Comparison of ENCODE assay signal across 8 cellular contexts in genomic region chr11:61580292-61580888, GRCh38. TPM values are rescaled to one million over a fixed set of nuclear protein-coding genes. Genes with fewer than 3 reads are reported as not detected.
DNase-seq lines count a peak whose midpoint lies in the region; ATAC-seq and TF ChIP-seq lines count a peak whose summit lies in the region.

No MANE protein-coding gene starts in this region.

- peak overlapping the region; percentile 90 for H3K4me3 ChIP-seq in neural cell (ENCODE audit: low read length)

- ATAC-seq in HG03175 (IDR thresholded peaks at IDR 0.05; ENCODE audit: unreplicated experiment) (peak; percentile 3), GM21786 (IDR thresholded peaks at IDR 0.05; ENCODE audit: unreplicated experiment) (no peak)

- H3K9me3 ChIP-seq in neural cell (ENCODE audit: low read length), result no peaks in the 10 kb centered on the region

- H3K9ac ChIP-seq in neural cell (ENCODE audit: low read length), result peak overlapping the region; percentile 72

- peak overlapping the region; percentile 70 for H3K4me2 ChIP-seq in neural cell (ENCODE audit: low read length)

- peak; percentile 27 for TF ChIP-seq RAD21 in neural cell (conservative IDR thresholded peaks at IDR 0.05)

- DNase-seq in dermis blood vessel endothelial cell, result peak; percentile 10
- no peak for DNase-seq in medulla oblongata (ENCODE audit: extremely low spot score)
- no peak for DNase-seq in NCI-H1436 (lab: John Stamatoyannopoulos, UW)
- DNase-seq in stimulated activated CD4-positive, alpha-beta T cell treated with anti-CD3 and anti-CD28 coated beads, Interleukin-12 subunit alpha, Interleukin-12 subunit beta, amount 100 ng/mL, for 4 hours, result no peak

- H3K27ac ChIP-seq in C4-2B, result peak overlapping the region; percentile 67
- no peak overlapping the region for H3K27ac ChIP-seq in neural cell (ENCODE audit: low read length)

- no peaks in the 10 kb centered on the region for H3K9me2 ChIP-seq in neural cell (ENCODE audit: insufficient read depth, low read length)

- H2AFZ ChIP-seq in neural cell (ENCODE audit: low read depth, low read length), result peak overlapping the region; percentile 21

- peaks cover 29% of the 10 kb centered on the region for H3K27me3 ChIP-seq in neural cell (ENCODE audit: insufficient read depth, low read depth, low read length)

- no peaks in the 10 kb centered on the region for H4K20me1 ChIP-seq in neural cell (ENCODE audit: insufficient read depth)

- no peaks in the 10 kb centered on the region for H3K79me2 ChIP-seq in neural cell (replicated peaks; ENCODE audit: insufficient read depth, low read length)

- TF ChIP-seq EP300 in neural cell (conservative IDR thresholded peaks at IDR 0.05; ENCODE audit: poor library complexity, severe bottlenecking), result no peak

- no peaks in the 10 kb centered on the region for H3K36me3 ChIP-seq in neural cell (ENCODE audit: insufficient read depth, low read length)

- TF ChIP-seq CTCF in C4-2B (conservative IDR thresholded peaks at IDR 0.05) (no peak), neural cell (IDR thresholded peaks at IDR 0.05; ENCODE audit: poor library complexity, severe bottlenecking) (peak; percentile 52)

- no peaks in the 10 kb centered on the region for H3F3A ChIP-seq in neural cell (ENCODE audit: insufficient read depth, low read length, poor library complexity, severe bottlenecking)

TF ChIP-seq in neural cell, 6 proteins besides CTCF, POLR2A, EP300 and RAD21:
- TF ChIP-seq SMC3 (conservative IDR thresholded peaks at IDR 0.05; ENCODE audit: poor library complexity) (no peak), REST (IDR thresholded peaks at IDR 0.05; ENCODE audit: borderline replicate concordance) (no peak), EZH2 (IDR thresholded peaks at IDR 0.05; ENCODE audit: borderline replicate concordance, insufficient read depth, low read length, poor library complexity, severe bottlenecking) (no peak), TAF1 (IDR thresholded peaks at IDR 0.05; ENCODE audit: low read depth) (no peak), POLR2AphosphoS5 (IDR thresholded peaks at IDR 0.05) (no peak), MXI1 (conservative IDR thresholded peaks at IDR 0.05; ENCODE audit: poor library complexity, severe bottlenecking) (no peak)

RNA-seq across cellular contexts. Expression of gene SYT7, which starts 0.5 kb away (rescaled TPM):
- 0.51 and 3.0 TPM in 2 replicates for total RNA-seq in dermis blood vessel endothelial cell
- polyA plus RNA-seq in neural cell, result 14.0 and 21.8 TPM in 2 replicates
- polyA minus RNA-seq in neural cell, result 25.6 and 26.2 TPM in 2 replicates
